In the genomic region with DNA sequence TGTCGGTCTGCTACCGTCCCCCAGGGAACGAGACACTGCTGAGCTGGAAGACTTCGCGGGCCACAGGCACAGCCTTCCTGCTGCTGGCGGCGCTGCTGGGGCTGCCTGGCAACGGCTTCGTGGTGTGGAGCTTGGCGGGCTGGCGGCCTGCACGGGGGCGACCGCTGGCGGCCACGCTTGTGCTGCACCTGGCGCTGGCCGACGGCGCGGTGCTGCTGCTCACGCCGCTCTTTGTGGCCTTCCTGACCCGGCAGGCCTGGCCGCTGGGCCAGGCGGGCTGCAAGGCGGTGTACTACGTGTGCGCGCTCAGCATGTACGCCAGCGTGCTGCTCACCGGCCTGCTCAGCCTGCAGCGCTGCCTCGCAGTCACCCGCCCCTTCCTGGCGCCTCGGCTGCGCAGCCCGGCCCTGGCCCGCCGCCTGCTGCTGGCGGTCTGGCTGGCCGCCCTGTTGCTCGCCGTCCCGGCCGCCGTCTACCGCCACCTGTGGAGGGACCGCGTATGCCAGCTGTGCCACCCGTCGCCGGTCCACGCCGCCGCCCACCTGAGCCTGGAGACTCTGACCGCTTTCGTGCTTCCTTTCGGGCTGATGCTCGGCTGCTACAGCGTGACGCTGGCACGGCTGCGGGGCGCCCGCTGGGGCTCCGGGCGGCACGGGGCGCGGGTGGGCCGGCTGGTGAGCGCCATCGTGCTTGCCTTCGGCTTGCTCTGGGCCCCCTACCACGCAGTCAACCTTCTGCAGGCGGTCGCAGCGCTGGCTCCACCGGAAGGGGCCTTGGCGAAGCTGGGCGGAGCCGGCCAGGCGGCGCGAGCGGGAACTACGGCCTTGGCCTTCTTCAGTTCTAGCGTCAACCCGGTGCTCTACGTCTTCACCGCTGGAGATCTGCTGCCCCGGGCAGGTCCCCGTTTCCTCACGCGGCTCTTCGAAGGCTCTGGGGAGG, we compare ENCODE assay signal across 8 cellular contexts. TPM values are rescaled to one million over a fixed set of nuclear protein-coding genes. Genes with fewer than 3 reads are reported as not detected.
DNase-seq lines count a peak whose midpoint lies in the region; ATAC-seq and TF ChIP-seq lines count a peak whose summit lies in the region.

Gene LTB4R (plus strand): TSS at position 837 of the 939 bp plus-strand sequence. CDS start 4,150 bp downstream, outside the sequence.

- peak within 1 kb of the TSS; percentile 85 to 86 for H3K4me3 Mint-ChIP-seq in activated T-cell treated with anti-CD3 and anti-CD28 coated beads, Interleukin-2, amount 50 U/mL, for 72 hours

- no peaks in the 10 kb centered on the region for H3K9me3 Mint-ChIP-seq in activated T-cell treated with anti-CD3 and anti-CD28 coated beads, Interleukin-2, amount 50 U/mL, for 72 hours

- intact Hi-C loops in aorta (cut with DNase I): no loop called here

- peak; percentile 26 for DNase-seq in GM12864 (ENCODE audit: low read depth)
- no peak for DNase-seq in HFF-Myc (ENCODE audit: extremely low read depth, low read depth)
- DNase-seq in NCI-H2107 (lab: John Stamatoyannopoulos, UW): peak; percentile 72
- peak; percentile 79 to 80 for DNase-seq in activated T-cell treated with anti-CD3 and anti-CD28 coated beads, Interleukin-2, amount 50 U/mL, for 72 hours
- DNase-seq in fibroblast of mammary gland (ENCODE audit: low read depth): peak; percentile 69
- DNase-seq in occipital lobe (lab: John Stamatoyannopoulos, UW): peak; percentile 34
- DNase-seq in aorta: peak; percentile 84 to 92
- no peak for DNase-seq in NCI-H2227 (lab: John Stamatoyannopoulos, UW; ENCODE audit: unreplicated experiment)

- H3K4me3 ChIP-seq in GM12864 (ENCODE audit: low read depth, low read length) (peak within 1 kb of the TSS; percentile 50), HFF-Myc (replicated peaks; ENCODE audit: low read depth, low read length) (0 out of 2 replicates have a peak within 1 kb of the TSS, but pooled peaks have one; percentile 3), fibroblast of mammary gland (ENCODE audit: control insufficient read depth, low read depth, low read length) (peak within 1 kb of the TSS; percentile 15), aorta (ENCODE audit: low read length in 2 of 2) (peak within 1 kb of the TSS in 1 of 2 donors; percentile 19)

- H3K4me1 Mint-ChIP-seq in activated T-cell treated with anti-CD3 and anti-CD28 coated beads, Interleukin-2, amount 50 U/mL, for 72 hours (ENCODE audit: low read depth): peaks cover 74% of the 10 kb centered on the region

- TF ChIP-seq CTCF in GM12864 (IDR thresholded peaks at IDR 0.05; ENCODE audit: low read depth, low read length, missing control alignments) (peak; percentile 27), HFF-Myc (IDR thresholded peaks at IDR 0.05; ENCODE audit: low read depth, low read length, missing control alignments) (peak; percentile 7), fibroblast of mammary gland (conservative IDR thresholded peaks at IDR 0.05; ENCODE audit: control insufficient read depth, insufficient read depth, low read depth, low read length) (no peak)

- H3K27ac Mint-ChIP-seq in activated T-cell treated with anti-CD3 and anti-CD28 coated beads, Interleukin-2, amount 50 U/mL, for 72 hours: peak within 1 kb of the TSS; percentile 64

- no peaks in the 10 kb centered on the region for H3K4me1 ChIP-seq in aorta (ENCODE audit: control insufficient read depth in 1 of 2, insufficient read depth in 2 of 2, low read length in 2 of 2)

- H3K27me3 ChIP-seq in aorta (ENCODE audit: control insufficient read depth in 1 of 2, insufficient read depth in 2 of 2, low read length in 1 of 2): no peaks in the 10 kb centered on the region

- no peaks in the 10 kb centered on the region for H3K9me3 ChIP-seq in aorta (ENCODE audit: control insufficient read depth, low read length)

- H3K36me3 Mint-ChIP-seq in activated T-cell treated with anti-CD3 and anti-CD28 coated beads, Interleukin-2, amount 50 U/mL, for 72 hours (ENCODE audit: insufficient read depth in 2 of 2): peaks cover 2 to 20% of the 10 kb centered on the region in 2 donors

- H3K27me3 Mint-ChIP-seq in activated T-cell treated with anti-CD3 and anti-CD28 coated beads, Interleukin-2, amount 50 U/mL, for 72 hours (ENCODE audit: low read depth): no peaks in the 10 kb centered on the region

- WGBS in aorta, 2 donors: 9% methylated on average over 86 to 99 of the region's 99 CpGs

- ATAC-seq in activated T-cell treated with anti-CD3 and anti-CD28 coated beads, Interleukin-2, amount 50 U/mL, for 72 hours (replicated peaks in 1 of 2): peak; percentile 86
- peak; percentile 84 for ATAC-seq in aorta (ENCODE audit: low FRiP score)

- peak within 1 kb of the TSS in 1 of 2 donors; percentile 45 for H3K27ac ChIP-seq in aorta (ENCODE audit: low read depth in 1 of 2, low read length in 2 of 2)

- peaks cover 0 to 6% of the 10 kb centered on the region in 2 donors for H3K36me3 ChIP-seq in aorta (ENCODE audit: control insufficient read depth in 1 of 2, insufficient read depth in 2 of 2, low read length in 1 of 2)

RNA-seq across cellular contexts. Expression of gene LTB4R, which starts in this region (rescaled TPM):
- total RNA-seq in activated T-cell treated with anti-CD3 and anti-CD28 coated beads, Interleukin-2, amount 50 U/mL, for 72 hours: 10 to 100 TPM; 27.1 to 28.5 TPM
- total RNA-seq in occipital lobe (1.6 TPM), aorta (1 to 10 TPM; 7.0 to 8.2 TPM)
- 1 to 10 TPM; 2.9 to 5.2 TPM for polyA plus RNA-seq in aorta

Comparison
In these comparisons a context has a peak if more than half of its experiments do, and no peak if none do; other contexts are left out.
1. DNase-seq: peak in GM12864 (single experiment), NCI-H2107 (single experiment), activated T-cell treated with anti-CD3 and anti-CD28 coated beads, Interleukin-2, amount 50 U/mL, for 72 hours (2 of 2), fibroblast of mammary gland (single experiment), occipital lobe (single experiment) and aorta (2 of 2); none in HFF-Myc (single experiment) and NCI-H2227 (single experiment).